In genomic region chr5:138465288-138466057, GRCh38 we compare ENCODE assay signal across 1 cellular context.
TF ChIP-seq lines count a peak whose summit lies in the region.

Gene EGR1, plus strand, starts transcription at chr5:138465479. Its CDS starts 283 bp downstream, at chr5:138465762.

TF ChIP-seq in HEK293, 187 proteins besides CTCF, POLR2A, EP300 and RAD21 (continued from another document and continues in another):
- TF ChIP-seq, protein P1, sequence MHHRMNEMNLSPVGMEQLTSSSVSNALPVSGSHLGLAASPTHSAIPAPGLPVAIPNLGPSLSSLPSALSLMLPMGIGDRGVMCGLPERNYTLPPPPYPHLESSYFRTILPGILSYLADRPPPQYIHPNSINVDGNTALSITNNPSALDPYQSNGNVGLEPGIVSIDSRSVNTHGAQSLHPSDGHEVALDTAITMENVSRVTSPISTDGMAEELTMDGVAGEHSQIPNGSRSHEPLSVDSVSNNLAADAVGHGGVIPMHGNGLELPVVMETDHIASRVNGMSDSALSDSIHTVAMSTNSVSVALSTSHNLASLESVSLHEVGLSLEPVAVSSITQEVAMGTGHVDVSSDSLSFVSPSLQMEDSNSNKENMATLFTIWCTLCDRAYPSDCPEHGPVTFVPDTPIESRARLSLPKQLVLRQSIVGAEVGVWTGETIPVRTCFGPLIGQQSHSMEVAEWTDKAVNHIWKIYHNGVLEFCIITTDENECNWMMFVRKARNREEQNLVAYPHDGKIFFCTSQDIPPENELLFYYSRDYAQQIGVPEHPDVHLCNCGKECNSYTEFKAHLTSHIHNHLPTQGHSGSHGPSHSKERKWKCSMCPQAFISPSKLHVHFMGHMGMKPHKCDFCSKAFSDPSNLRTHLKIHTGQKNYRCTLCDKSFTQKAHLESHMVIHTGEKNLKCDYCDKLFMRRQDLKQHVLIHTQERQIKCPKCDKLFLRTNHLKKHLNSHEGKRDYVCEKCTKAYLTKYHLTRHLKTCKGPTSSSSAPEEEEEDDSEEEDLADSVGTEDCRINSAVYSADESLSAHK (tag by site-specific recombination; IDR thresholded peaks at IDR 0.05): no peak
- no peak for TF ChIP-seq ZNF239 (tag by site-specific recombination; IDR thresholded peaks at IDR 0.05)
- no peak for TF ChIP-seq IKZF3 (tag by site-specific recombination; IDR thresholded peaks at IDR 0.05)
- TF ChIP-seq ZNF121 (tag by site-specific recombination; IDR thresholded peaks at IDR 0.05): no peak
- peak; percentile 15; the same call in 1 of the 2 replicates for TF ChIP-seq YY2 (tag by site-specific recombination; IDR thresholded peaks at IDR 0.05)
- no peak for TF ChIP-seq BCL11A (tag by site-specific recombination; IDR thresholded peaks at IDR 0.05; ENCODE audit: low read depth)
- TF ChIP-seq ZNF626 (tag by site-specific recombination; IDR thresholded peaks at IDR 0.05): no peak
- no peak for TF ChIP-seq ZNF677 (tag by site-specific recombination; IDR thresholded peaks at IDR 0.05)
- TF ChIP-seq, protein P2, sequence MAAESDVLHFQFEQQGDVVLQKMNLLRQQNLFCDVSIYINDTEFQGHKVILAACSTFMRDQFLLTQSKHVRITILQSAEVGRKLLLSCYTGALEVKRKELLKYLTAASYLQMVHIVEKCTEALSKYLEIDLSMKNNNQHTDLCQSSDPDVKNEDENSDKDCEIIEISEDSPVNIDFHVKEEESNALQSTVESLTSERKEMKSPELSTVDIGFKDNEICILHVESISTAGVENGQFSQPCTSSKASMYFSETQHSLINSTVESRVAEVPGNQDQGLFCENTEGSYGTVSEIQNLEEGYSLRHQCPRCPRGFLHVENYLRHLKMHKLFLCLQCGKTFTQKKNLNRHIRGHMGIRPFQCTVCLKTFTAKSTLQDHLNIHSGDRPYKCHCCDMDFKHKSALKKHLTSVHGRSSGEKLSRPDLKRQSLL (tag by site-specific recombination; IDR thresholded peaks at IDR 0.05): no peak
- TF ChIP-seq ZNF670 (tag by site-specific recombination; IDR thresholded peaks at IDR 0.05; ENCODE audit: low read depth): no peak
- no peak for TF ChIP-seq ZNF202 (tag by site-specific recombination; IDR thresholded peaks at IDR 0.05; ENCODE audit: borderline replicate concordance)
- no peak for TF ChIP-seq ZNF24 (tag by site-specific recombination; IDR thresholded peaks at IDR 0.05)
- TF ChIP-seq ZNF266 (tag by site-specific recombination; IDR thresholded peaks at IDR 0.05; ENCODE audit: low read depth): no peak
- TF ChIP-seq ZNF521 (tag by site-specific recombination; IDR thresholded peaks at IDR 0.05): no peak
- no peak for TF ChIP-seq ZNF843 (tag by site-specific recombination; IDR thresholded peaks at IDR 0.05)
- no peak for TF ChIP-seq ZNF132 (tag by site-specific recombination; IDR thresholded peaks at IDR 0.05; ENCODE audit: borderline replicate concordance)
- TF ChIP-seq ZNF600 (tag by site-specific recombination; IDR thresholded peaks at IDR 0.05): no peak
- TF ChIP-seq ZNF830 (tag by site-specific recombination; IDR thresholded peaks at IDR 0.05; ENCODE audit: low read depth): no peak
- TF ChIP-seq ZNF311 (tag by site-specific recombination; IDR thresholded peaks at IDR 0.05; ENCODE audit: borderline replicate concordance): no peak
- TF ChIP-seq ZNF585B (tag by site-specific recombination; IDR thresholded peaks at IDR 0.05): peak; percentile 27; the same call in 1 of the 2 replicates
- no peak for TF ChIP-seq ZNF704 (tag by site-specific recombination; IDR thresholded peaks at IDR 0.05)
- peak; percentile 81 for TF ChIP-seq OSR2 (tag by site-specific recombination; IDR thresholded peaks at IDR 0.05)
- no peak; the same call in 1 of the 2 replicates for TF ChIP-seq ZNF692 (tag by site-specific recombination; IDR thresholded peaks at IDR 0.05)
- TF ChIP-seq SCRT2 (tag by site-specific recombination; IDR thresholded peaks at IDR 0.05): peak; percentile 72; the same call in 1 of the 2 replicates
- 0 out of 2 replicates have a peak, but pooled peaks have one; percentile 8 for TF ChIP-seq ZIC2 (tag by site-specific recombination; IDR thresholded peaks at IDR 0.05)
- TF ChIP-seq, protein P3, sequence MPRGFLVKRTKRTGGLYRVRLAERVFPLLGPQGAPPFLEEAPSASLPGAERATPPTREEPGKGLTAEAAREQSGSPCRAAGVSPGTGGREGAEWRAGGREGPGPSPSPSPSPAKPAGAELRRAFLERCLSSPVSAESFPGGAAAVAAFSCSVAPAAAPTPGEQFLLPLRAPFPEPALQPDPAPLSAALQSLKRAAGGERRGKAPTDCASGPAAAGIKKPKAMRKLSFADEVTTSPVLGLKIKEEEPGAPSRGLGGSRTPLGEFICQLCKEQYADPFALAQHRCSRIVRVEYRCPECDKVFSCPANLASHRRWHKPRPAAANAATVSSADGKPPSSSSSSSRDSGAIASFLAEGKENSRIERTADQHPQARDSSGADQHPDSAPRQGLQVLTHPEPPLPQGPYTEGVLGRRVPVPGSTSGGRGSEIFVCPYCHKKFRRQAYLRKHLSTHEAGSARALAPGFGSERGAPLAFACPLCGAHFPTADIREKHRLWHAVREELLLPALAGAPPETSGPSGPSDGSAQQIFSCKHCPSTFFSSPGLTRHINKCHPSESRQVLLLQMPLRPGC (tag by site-specific recombination; IDR thresholded peaks at IDR 0.05): no peak
- no peak for TF ChIP-seq ZNF140 (tag by site-specific recombination; IDR thresholded peaks at IDR 0.05)
- peak; percentile 52; the same call in 1 of the 2 replicates for TF ChIP-seq ZFP37 (tag by site-specific recombination; IDR thresholded peaks at IDR 0.05)
- no peak for TF ChIP-seq ZNF155 (tag by site-specific recombination; IDR thresholded peaks at IDR 0.05)
- TF ChIP-seq REST (tag by site-specific recombination; IDR thresholded peaks at IDR 0.05): peak; percentile 86
- peak; percentile 61; the same call in 1 of the 2 replicates for TF ChIP-seq ZNF501 (tag by site-specific recombination; IDR thresholded peaks at IDR 0.05)
- TF ChIP-seq ZNF423 (tag by site-specific recombination; IDR thresholded peaks at IDR 0.05): peak; percentile 10; the same call in 1 of the 2 replicates
- no peak for TF ChIP-seq PRDM1 (tag by site-specific recombination; IDR thresholded peaks at IDR 0.05)
- TF ChIP-seq ZNF76 (tag by site-specific recombination; IDR thresholded peaks at IDR 0.05; ENCODE audit: borderline replicate concordance, low read depth): no peak
- TF ChIP-seq WT1 (tag by site-specific recombination; IDR thresholded peaks at IDR 0.05): no peak
- TF ChIP-seq ZNF792 (tag by site-specific recombination; IDR thresholded peaks at IDR 0.05): no peak
- TF ChIP-seq ZNF558 (tag by site-specific recombination; IDR thresholded peaks at IDR 0.05): no peak
- no peak for TF ChIP-seq SP7 (tag by site-specific recombination; IDR thresholded peaks at IDR 0.05)
- TF ChIP-seq ZNF324 (tag by site-specific recombination; IDR thresholded peaks at IDR 0.05): no peak
- no peak for TF ChIP-seq ZNF146 (tag by site-specific recombination; IDR thresholded peaks at IDR 0.05)
- peak; percentile 61; the same call in 1 of the 2 replicates for TF ChIP-seq ZNF660 (tag by site-specific recombination; IDR thresholded peaks at IDR 0.05)
- no peak for TF ChIP-seq ZNF707 (tag by site-specific recombination; IDR thresholded peaks at IDR 0.05)
- TF ChIP-seq ZBTB21 (tag by site-specific recombination; IDR thresholded peaks at IDR 0.05): peak; percentile 69; the same call in 1 of the 2 replicates
- no peak for TF ChIP-seq ZNF529 (tag by site-specific recombination; IDR thresholded peaks at IDR 0.05; ENCODE audit: insufficient replicate concordance)
- TF ChIP-seq, protein P4, sequence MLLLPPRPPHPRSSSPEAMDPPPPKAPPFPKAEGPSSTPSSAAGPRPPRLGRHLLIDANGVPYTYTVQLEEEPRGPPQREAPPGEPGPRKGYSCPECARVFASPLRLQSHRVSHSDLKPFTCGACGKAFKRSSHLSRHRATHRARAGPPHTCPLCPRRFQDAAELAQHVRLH (tag by site-specific recombination; IDR thresholded peaks at IDR 0.05): no peak
- no peak for TF ChIP-seq SETDB1 (IDR thresholded peaks at IDR 0.05; ENCODE audit: insufficient read length, low read length)
- TF ChIP-seq, protein P5, sequence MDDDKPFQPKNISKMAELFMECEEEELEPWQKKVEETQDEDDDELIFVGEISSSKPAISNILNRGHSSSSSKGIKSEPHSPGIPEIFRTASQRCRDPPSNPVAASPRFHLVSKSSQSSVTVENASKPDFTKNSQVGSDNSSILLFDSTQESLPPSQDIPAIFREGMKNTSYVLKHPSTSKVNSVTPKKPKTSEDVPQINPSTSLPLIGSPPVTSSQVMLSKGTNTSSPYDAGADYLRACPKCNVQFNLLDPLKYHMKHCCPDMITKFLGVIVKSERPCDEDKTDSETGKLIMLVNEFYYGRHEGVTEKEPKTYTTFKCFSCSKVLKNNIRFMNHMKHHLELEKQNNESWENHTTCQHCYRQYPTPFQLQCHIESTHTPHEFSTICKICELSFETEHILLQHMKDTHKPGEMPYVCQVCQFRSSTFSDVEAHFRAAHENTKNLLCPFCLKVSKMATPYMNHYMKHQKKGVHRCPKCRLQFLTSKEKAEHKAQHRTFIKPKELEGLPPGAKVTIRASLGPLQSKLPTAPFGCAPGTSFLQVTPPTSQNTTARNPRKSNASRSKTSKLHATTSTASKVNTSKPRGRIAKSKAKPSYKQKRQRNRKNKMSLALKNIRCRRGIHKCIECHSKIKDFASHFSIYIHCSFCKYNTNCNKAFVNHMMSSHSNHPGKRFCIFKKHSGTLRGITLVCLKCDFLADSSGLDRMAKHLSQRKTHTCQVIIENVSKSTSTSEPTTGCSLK (tag by site-specific recombination; IDR thresholded peaks at IDR 0.05): no peak
- peak; percentile 81; the same call in 1 of the 2 replicates for TF ChIP-seq ZBTB20 (tag by site-specific recombination; IDR thresholded peaks at IDR 0.05)
- no peak for TF ChIP-seq TRIM28 (IDR thresholded peaks at IDR 0.05; ENCODE audit: borderline replicate concordance, low read length)
- 0 out of 2 replicates have a peak, but pooled peaks have one; percentile 27 for TF ChIP-seq BCL11B (tag by site-specific recombination; IDR thresholded peaks at IDR 0.05; ENCODE audit: low read depth)
- no peak for TF ChIP-seq ZNF114 (tag by site-specific recombination; IDR thresholded peaks at IDR 0.05)
- TF ChIP-seq ZNF133 (tag by site-specific recombination; IDR thresholded peaks at IDR 0.05): no peak
- TF ChIP-seq, protein P6, sequence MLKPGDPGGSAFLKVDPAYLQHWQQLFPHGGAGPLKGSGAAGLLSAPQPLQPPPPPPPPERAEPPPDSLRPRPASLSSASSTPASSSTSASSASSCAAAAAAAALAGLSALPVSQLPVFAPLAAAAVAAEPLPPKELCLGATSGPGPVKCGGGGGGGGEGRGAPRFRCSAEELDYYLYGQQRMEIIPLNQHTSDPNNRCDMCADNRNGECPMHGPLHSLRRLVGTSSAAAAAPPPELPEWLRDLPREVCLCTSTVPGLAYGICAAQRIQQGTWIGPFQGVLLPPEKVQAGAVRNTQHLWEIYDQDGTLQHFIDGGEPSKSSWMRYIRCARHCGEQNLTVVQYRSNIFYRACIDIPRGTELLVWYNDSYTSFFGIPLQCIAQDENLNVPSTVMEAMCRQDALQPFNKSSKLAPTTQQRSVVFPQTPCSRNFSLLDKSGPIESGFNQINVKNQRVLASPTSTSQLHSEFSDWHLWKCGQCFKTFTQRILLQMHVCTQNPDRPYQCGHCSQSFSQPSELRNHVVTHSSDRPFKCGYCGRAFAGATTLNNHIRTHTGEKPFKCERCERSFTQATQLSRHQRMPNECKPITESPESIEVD (tag by site-specific recombination; IDR thresholded peaks at IDR 0.05): no peak
- TF ChIP-seq ZNF404 (tag by site-specific recombination; IDR thresholded peaks at IDR 0.05): no peak
- TF ChIP-seq ZNF621 (tag by site-specific recombination; IDR thresholded peaks at IDR 0.05): no peak
- no peak for TF ChIP-seq SALL2 (tag by site-specific recombination; IDR thresholded peaks at IDR 0.05; ENCODE audit: borderline replicate concordance)
